In genomic region chr2:165126244-165126643, GRCh38 we compare ENCODE assay signal across 8 cellular contexts.
"Had no signal": no experiment of that assay in that cellular context is flagged by ENCODE, and none has a peak within 500 bp of the region (broad histone marks: within the 10 kb centered on the region; RNA-seq: fewer than 3 reads in every experiment).

No MANE protein-coding gene starts in this region.

- H3K27ac ChIP-seq: HL-60, KMS-11 had no signal

- H3K4me1 Mint-ChIP-seq: GM23338, H9 had no signal

- DNase-seq: H9, HCEC 1CT, HFFc6, IMR-90, KBM-7 had no signal

- ATAC-seq: GM23338 had no signal

- H3K27ac Mint-ChIP-seq: GM23338, H9, HFFc6 had no signal

- H3K4me3 ChIP-seq: GM23338 had no signal

- H2AFZ ChIP-seq: GM23338 had no signal

- H3K9me3 Mint-ChIP-seq: GM23338, H9, HFFc6 had no signal

- H3K4me3 Mint-ChIP-seq: GM23338, H9, HFFc6 had no signal

- H3K4me2 ChIP-seq: GM23338, KMS-11 had no signal

- H3K9ac ChIP-seq: KMS-11 had no signal
